ENCODE assay signal across 19 cellular contexts in the genomic region with DNA sequence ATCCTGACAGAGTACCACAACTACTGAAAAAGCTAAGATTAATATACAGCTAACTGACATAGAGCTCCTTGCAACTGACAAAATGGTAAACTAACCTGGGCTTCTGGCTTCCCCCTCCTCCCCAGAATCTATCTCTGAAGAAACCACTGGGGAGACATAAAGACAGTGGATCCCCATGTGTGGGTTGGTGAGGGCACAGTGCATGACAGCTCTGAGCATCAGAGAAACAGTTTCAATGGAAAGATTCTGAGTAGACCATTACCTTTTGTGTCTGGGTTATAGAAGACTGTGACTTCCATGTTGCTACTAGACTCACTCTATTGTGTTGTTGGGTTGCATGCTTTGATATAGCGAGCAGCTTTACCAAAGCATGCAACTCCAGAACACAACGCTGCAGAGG.
"Had no signal": no experiment of that assay in that cellular context is flagged by ENCODE, and none has a peak within 500 bp of the region (broad histone marks: within the 10 kb centered on the region; RNA-seq: fewer than 3 reads in every experiment).

No MANE protein-coding gene starts in this region.

- DNase-seq: activated CD4-positive, alpha-beta T cell treated with anti-CD3 and anti-CD28 coated beads for 1 hour; activated CD8-positive, alpha-beta memory T cell treated with anti-CD3 and anti-CD28 coated beads, Interleukin-2, amount 50 U/mL, for 4 hours; activated naive CD4-positive, alpha-beta T cell treated with anti-CD3 and anti-CD28 coated beads for 36 hours; adrenal gland; cerebellar nuclear complex; cortex of kidney; gastrocnemius medialis; head of caudate nucleus; kidney; natural killer cell; ovary; psoas muscle; right lobe of liver; small intestine; stimulated activated CD4-positive, alpha-beta T cell treated with anti-CD3 and anti-CD28 coated beads, Interleukin-15, amount 100 ng/mL, for 24 hours; stimulated activated CD4-positive, alpha-beta T cell treated with anti-CD3 and anti-CD28 coated beads, Interleukin-2, amount 100 ng/mL, for 48 hours; T1000; thyroid gland had no signal

- H3K4me3 Mint-ChIP-seq: activated naive CD4-positive, alpha-beta T cell treated with anti-CD3 and anti-CD28 coated beads for 36 hours; natural killer cell had no signal

- H3K27ac Mint-ChIP-seq: activated naive CD4-positive, alpha-beta T cell treated with anti-CD3 and anti-CD28 coated beads for 36 hours had no signal

- ATAC-seq: gastrocnemius medialis, left lobe of liver, natural killer cell, psoas muscle, right lobe of liver had no signal
